Comparison of ENCODE assay signal across 1 cellular context in genomic region chr10:103921750-103922195, GRCh38.
TF ChIP-seq lines count a peak whose summit lies in the region.

No MANE protein-coding gene starts in this region.

TF ChIP-seq in K562, 482 proteins besides CTCF, POLR2A, EP300 and RAD21 (continued from another document):
- TF ChIP-seq ZNF280A (IDR thresholded peaks at IDR 0.05; ENCODE audit: low read depth, partially characterized antibody) (no peak), NR2C2 (CRISPR knock-in tag; IDR thresholded peaks at IDR 0.05) (no peak), NR2C2 (tag; IDR thresholded peaks at IDR 0.05) (0 out of 2 replicates have a peak, but pooled peaks have one; percentile 22), NR2F6 (CRISPR knock-in tag; IDR thresholded peaks at IDR 0.05) (no peak), ZBTB40 (IDR thresholded peaks at IDR 0.05) (peak; percentile 25; the same call in 1 of the 2 replicates), ZBTB40 (CRISPR knock-in tag; IDR thresholded peaks at IDR 0.05) (no peak), CREM (IDR thresholded peaks at IDR 0.05; ENCODE audit: low read depth) (peak; percentile 72; the same call in 1 of the 2 replicates), JUND (IDR thresholded peaks at IDR 0.05; ENCODE audit: borderline replicate concordance, low read depth, low read length) (peak; percentile 29; the same call in 1 of the 2 replicates), JUND (tag; IDR thresholded peaks at IDR 0.05; ENCODE audit: borderline replicate concordance, low read depth, low read length) (no peak), MGA (IDR thresholded peaks at IDR 0.05) (peak; percentile 41; the same call in 1 of the 2 replicates), CCNT2 (IDR thresholded peaks at IDR 0.05; ENCODE audit: borderline replicate concordance, extremely low read depth, insufficient read length, low read depth, low read length) (no peak), SMARCA4 (IDR thresholded peaks at IDR 0.05) (no peak), CREB1 (IDR thresholded peaks at IDR 0.05) (no peak), CREB1 (CRISPR knock-in tag; IDR thresholded peaks at IDR 0.05) (0 out of 2 replicates have a peak, but pooled peaks have one; percentile 29), MAX (CRISPR knock-in tag; IDR thresholded peaks at IDR 0.05) (peak; percentile 33; the same call in 1 of the 2 replicates), ARID1B (IDR thresholded peaks at IDR 0.05) (peak; percentile 37), ESRRA (IDR thresholded peaks at IDR 0.05; ENCODE audit: borderline replicate concordance, low read depth) (no peak), ATF1 (CRISPR knock-in tag; IDR thresholded peaks at IDR 0.05) (no peak), ATF1 (tag; IDR thresholded peaks at IDR 0.05) (peak; percentile 79)
